1 cellular context compared by ENCODE assay signal in the genomic region with DNA sequence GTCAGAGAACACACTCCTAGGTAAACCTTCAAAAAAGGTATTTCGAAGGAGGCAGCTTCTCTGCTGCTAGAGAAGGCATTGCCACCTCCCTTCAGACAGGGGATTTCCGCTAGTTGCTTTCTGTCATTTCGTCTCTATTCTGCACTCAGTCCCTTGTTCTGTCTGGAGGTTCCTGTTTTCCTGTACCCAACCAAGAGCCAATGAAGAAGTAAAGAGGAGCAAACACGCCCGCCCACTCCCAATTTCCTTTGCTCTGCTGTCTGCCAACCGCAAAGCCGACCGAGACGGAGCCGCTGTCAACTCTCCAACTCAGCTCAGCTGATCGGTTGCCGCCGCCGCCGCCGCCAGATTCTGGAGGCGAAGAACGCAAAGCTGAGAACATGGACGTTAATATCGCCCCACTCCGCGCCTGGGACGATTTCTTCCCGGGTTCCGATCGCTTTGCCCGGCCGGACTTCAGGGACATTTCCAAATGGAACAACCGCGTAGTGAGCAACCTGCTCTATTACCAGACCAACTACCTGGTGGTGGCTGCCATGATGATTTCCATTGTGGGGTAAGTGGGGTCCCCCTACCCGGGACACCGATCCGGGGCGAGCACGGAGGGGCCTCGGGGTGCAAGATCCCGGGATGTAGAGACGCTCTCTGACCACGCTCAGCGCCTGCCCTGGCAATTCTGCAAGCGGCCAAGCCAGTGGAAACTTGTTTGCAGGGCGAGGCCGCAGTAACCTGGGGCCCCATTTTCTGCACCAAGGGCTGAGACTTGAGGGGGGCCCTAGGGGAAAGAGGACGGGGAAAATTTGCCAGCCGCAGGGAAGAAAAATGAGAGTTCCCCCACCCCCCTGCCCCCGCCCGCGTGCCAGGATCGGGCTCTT.
A peak's percentile ranks its signal among the peaks of the same experiment; 100 is the strongest.
TF ChIP-seq lines count a peak whose summit lies in the region.

A gene with protein sequence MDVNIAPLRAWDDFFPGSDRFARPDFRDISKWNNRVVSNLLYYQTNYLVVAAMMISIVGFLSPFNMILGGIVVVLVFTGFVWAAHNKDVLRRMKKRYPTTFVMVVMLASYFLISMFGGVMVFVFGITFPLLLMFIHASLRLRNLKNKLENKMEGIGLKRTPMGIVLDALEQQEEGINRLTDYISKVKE (plus strand): TSS at position 270 of the 875 bp plus-strand sequence. CDS start 111 bp downstream, at position 381.

TF ChIP-seq in HepG2, 621 proteins besides CTCF, POLR2A, EP300 and RAD21 (continued from another document and continues in another):
- TF ChIP-seq ZNF777 (CRISPR knock-in tag; IDR thresholded peaks at IDR 0.05) (0 out of 2 replicates have a peak, but pooled peaks have one; percentile 36), SP2 (CRISPR knock-in tag; IDR thresholded peaks at IDR 0.05) (no peak), TMF1 (CRISPR knock-in tag; IDR thresholded peaks at IDR 0.05; ENCODE audit: low read depth) (no peak), KDM3A (CRISPR knock-in tag; IDR thresholded peaks at IDR 0.05; ENCODE audit: low read depth) (no peak; the same call in 1 of the 2 replicates), MED8 (CRISPR knock-in tag; IDR thresholded peaks at IDR 0.05; ENCODE audit: insufficient replicate concordance) (no peak), ZSCAN30 (CRISPR knock-in tag; IDR thresholded peaks at IDR 0.05) (no peak), MTA3 (CRISPR knock-in tag; IDR thresholded peaks at IDR 0.05) (no peak), ZNF562 (CRISPR knock-in tag; IDR thresholded peaks at IDR 0.05; ENCODE audit: borderline replicate concordance) (no peak), TRIM24 (CRISPR knock-in tag; IDR thresholded peaks at IDR 0.05) (no peak), GFI1 (CRISPR knock-in tag; IDR thresholded peaks at IDR 0.05; ENCODE audit: borderline replicate concordance) (no peak), NR2C2 (CRISPR knock-in tag; IDR thresholded peaks at IDR 0.05; ENCODE audit: borderline replicate concordance) (no peak), ZNF746 (CRISPR knock-in tag; IDR thresholded peaks at IDR 0.05) (no peak), NFRKB (IDR thresholded peaks at IDR 0.05) (no peak), KMT2B (CRISPR knock-in tag; IDR thresholded peaks at IDR 0.05) (peak; percentile 81), ZNF232 (CRISPR knock-in tag; IDR thresholded peaks at IDR 0.05; ENCODE audit: borderline replicate concordance) (no peak; the same call in 1 of the 2 replicates), CEBPB (IDR thresholded peaks at IDR 0.05; ENCODE audit: borderline replicate concordance, low read depth, low read length) (no peak), NR3C1 (CRISPR knock-in tag; IDR thresholded peaks at IDR 0.05) (no peak), ZNF432 (CRISPR knock-in tag; IDR thresholded peaks at IDR 0.05; ENCODE audit: borderline replicate concordance) (no peak), CEBPG (CRISPR knock-in tag; IDR thresholded peaks at IDR 0.05) (no peak), KDM5A (IDR thresholded peaks at IDR 0.05; ENCODE audit: borderline replicate concordance, low read length) (no peak; the same call in 1 of the 2 replicates), ZNF747 (CRISPR knock-in tag; IDR thresholded peaks at IDR 0.05; ENCODE audit: borderline replicate concordance) (no peak; the same call in 1 of the 2 replicates)
- TF ChIP-seq, protein P1, sequence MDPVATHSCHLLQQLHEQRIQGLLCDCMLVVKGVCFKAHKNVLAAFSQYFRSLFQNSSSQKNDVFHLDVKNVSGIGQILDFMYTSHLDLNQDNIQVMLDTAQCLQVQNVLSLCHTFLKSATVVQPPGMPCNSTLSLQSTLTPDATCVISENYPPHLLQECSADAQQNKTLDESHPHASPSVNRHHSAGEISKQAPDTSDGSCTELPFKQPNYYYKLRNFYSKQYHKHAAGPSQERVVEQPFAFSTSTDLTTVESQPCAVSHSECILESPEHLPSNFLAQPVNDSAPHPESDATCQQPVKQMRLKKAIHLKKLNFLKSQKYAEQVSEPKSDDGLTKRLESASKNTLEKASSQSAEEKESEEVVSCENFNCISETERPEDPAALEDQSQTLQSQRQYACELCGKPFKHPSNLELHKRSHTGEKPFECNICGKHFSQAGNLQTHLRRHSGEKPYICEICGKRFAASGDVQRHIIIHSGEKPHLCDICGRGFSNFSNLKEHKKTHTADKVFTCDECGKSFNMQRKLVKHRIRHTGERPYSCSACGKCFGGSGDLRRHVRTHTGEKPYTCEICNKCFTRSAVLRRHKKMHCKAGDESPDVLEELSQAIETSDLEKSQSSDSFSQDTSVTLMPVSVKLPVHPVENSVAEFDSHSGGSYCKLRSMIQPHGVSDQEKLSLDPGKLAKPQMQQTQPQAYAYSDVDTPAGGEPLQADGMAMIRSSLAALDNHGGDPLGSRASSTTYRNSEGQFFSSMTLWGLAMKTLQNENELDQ (CRISPR knock-in tag; IDR thresholded peaks at IDR 0.05; ENCODE audit: borderline replicate concordance), result no peak
- TF ChIP-seq, protein P2, sequence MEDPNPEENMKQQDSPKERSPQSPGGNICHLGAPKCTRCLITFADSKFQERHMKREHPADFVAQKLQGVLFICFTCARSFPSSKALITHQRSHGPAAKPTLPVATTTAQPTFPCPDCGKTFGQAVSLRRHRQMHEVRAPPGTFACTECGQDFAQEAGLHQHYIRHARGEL (CRISPR knock-in tag; IDR thresholded peaks at IDR 0.05), result no peak
- TF ChIP-seq, protein P3, sequence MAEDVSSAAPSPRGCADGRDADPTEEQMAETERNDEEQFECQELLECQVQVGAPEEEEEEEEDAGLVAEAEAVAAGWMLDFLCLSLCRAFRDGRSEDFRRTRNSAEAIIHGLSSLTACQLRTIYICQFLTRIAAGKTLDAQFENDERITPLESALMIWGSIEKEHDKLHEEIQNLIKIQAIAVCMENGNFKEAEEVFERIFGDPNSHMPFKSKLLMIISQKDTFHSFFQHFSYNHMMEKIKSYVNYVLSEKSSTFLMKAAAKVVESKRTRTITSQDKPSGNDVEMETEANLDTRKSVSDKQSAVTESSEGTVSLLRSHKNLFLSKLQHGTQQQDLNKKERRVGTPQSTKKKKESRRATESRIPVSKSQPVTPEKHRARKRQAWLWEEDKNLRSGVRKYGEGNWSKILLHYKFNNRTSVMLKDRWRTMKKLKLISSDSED (CRISPR knock-in tag; IDR thresholded peaks at IDR 0.05), result no peak
- TF ChIP-seq, protein P4, sequence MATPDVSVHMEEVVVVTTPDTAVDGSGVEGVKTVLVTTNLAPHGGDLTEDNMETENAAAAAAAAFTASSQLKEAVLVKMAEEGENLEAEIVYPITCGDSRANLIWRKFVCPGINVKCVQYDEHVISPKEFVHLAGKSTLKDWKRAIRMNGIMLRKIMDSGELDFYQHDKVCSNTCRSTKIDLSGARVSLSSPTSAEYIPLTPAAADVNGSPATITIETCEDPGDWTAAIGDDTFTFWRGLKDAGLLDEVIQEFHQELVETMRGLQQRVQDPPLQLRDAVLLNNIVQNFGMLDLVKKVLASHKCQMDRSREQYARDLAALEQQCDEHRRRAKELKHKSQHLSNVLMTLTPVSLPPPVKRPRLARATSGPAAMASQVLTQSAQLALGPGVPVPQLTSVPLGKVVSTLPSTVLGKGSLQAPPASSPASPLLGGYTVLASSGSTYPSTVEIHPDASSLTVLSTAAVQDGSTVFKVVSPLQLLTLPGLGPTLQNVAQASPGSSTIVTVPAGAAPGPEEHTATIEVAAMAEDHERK (CRISPR knock-in tag; IDR thresholded peaks at IDR 0.05; ENCODE audit: low read depth), result no peak
- TF ChIP-seq, protein P5, sequence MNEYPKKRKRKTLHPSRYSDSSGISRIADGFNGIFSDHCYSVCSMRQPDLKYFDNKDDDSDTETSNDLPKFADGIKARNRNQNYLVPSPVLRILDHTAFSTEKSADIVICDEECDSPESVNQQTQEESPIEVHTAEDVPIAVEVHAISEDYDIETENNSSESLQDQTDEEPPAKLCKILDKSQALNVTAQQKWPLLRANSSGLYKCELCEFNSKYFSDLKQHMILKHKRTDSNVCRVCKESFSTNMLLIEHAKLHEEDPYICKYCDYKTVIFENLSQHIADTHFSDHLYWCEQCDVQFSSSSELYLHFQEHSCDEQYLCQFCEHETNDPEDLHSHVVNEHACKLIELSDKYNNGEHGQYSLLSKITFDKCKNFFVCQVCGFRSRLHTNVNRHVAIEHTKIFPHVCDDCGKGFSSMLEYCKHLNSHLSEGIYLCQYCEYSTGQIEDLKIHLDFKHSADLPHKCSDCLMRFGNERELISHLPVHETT (CRISPR knock-in tag; conservative IDR thresholded peaks at IDR 0.05), result no peak
- TF ChIP-seq, protein P6, sequence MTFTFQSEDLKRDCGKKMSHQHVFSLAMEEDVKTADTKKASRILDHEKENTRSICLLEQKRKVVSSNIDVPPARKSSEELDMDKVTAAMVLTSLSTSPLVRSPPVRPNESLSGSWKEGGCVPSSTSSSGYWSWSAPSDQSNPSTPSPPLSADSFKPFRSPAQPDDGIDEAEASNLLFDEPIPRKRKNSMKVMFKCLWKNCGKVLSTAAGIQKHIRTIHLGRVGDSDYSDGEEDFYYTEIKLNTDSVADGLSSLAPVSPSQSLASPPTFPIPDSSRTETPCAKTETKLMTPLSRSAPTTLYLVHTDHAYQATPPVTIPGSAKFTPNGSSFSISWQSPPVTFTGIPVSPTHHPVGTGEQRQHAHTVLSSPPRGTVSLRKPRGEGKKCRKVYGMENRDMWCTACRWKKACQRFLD (CRISPR knock-in tag; IDR thresholded peaks at IDR 0.05; ENCODE audit: borderline replicate concordance), result no peak
- TF ChIP-seq, protein P7, sequence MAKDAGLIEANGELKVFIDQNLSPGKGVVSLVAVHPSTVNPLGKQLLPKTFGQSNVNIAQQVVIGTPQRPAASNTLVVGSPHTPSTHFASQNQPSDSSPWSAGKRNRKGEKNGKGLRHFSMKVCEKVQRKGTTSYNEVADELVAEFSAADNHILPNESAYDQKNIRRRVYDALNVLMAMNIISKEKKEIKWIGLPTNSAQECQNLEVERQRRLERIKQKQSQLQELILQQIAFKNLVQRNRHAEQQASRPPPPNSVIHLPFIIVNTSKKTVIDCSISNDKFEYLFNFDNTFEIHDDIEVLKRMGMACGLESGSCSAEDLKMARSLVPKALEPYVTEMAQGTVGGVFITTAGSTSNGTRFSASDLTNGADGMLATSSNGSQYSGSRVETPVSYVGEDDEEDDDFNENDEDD (CRISPR knock-in tag; IDR thresholded peaks at IDR 0.05; ENCODE audit: borderline replicate concordance), result peak; percentile 39; the same call in 1 of the 2 replicates
- TF ChIP-seq, protein P8, sequence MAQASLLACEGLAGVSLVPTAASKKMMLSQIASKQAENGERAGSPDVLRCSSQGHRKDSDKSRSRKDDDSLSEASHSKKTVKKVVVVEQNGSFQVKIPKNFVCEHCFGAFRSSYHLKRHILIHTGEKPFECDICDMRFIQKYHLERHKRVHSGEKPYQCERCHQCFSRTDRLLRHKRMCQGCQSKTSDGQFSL (CRISPR knock-in tag; IDR thresholded peaks at IDR 0.05), result peak; percentile 14; the same call in 1 of the 2 replicates
- TF ChIP-seq, protein P9, sequence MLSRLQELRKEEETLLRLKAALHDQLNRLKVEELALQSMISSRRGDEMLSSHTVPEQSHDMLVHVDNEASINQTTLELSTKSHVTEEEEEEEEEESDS (CRISPR knock-in tag; IDR thresholded peaks at IDR 0.05; ENCODE audit: borderline replicate concordance), result no peak
- TF ChIP-seq, protein P10, sequence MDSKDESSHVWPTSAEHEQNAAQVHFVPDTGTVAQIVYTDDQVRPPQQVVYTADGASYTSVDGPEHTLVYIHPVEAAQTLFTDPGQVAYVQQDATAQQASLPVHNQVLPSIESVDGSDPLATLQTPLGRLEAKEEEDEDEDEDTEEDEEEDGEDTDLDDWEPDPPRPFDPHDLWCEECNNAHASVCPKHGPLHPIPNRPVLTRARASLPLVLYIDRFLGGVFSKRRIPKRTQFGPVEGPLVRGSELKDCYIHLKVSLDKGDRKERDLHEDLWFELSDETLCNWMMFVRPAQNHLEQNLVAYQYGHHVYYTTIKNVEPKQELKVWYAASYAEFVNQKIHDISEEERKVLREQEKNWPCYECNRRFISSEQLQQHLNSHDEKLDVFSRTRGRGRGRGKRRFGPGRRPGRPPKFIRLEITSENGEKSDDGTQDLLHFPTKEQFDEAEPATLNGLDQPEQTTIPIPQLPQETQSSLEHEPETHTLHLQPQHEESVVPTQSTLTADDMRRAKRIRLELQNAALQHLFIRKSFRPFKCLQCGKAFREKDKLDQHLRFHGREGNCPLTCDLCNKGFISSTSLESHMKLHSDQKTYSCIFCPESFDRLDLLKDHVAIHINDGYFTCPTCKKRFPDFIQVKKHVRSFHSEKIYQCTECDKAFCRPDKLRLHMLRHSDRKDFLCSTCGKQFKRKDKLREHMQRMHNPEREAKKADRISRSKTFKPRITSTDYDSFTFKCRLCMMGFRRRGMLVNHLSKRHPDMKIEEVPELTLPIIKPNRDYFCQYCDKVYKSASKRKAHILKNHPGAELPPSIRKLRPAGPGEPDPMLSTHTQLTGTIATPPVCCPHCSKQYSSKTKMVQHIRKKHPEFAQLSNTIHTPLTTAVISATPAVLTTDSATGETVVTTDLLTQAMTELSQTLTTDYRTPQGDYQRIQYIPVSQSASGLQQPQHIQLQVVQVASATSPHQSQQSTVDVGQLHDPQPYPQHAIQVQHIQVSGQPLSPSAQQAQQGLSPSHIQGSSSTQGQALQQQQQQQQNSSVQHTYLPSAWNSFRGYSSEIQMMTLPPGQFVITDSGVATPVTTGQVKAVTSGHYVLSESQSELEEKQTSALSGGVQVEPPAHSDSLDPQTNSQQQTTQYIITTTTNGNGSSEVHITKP (CRISPR knock-in tag; IDR thresholded peaks at IDR 0.05; ENCODE audit: low read depth), result no peak; the same call in 1 of the 2 replicates
